Comparison of ENCODE assay signal across 10 cellular contexts in the genomic region with DNA sequence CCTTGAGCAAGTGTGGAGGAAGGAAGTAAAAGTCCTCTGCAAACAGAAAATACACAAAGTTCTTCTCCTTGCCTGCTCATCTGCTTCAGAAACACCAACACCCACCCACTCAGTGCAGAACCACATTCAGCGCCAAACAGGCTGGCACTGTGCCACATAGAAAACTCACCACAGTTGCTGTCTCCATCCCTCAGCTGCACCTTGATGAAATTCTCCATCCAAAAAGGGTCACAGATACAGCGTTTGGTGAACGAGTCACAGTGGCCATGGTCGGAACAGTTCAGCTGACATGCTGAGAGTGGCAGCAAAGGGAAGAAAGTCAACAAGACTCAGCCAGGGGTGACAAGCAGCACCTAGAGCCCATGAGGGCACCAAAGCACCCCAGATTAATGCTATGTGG.
DNase-seq lines count a peak whose midpoint lies in the region; ATAC-seq and TF ChIP-seq lines count a peak whose summit lies in the region.
"Had no signal": no experiment of that assay in that cellular context is flagged by ENCODE, and none has a peak within 500 bp of the region (broad histone marks: within the 10 kb centered on the region; RNA-seq: fewer than 3 reads in every experiment).

No MANE protein-coding gene starts in this region.

- H3K36me3 ChIP-seq in neutrophil, result peaks cover 54% of the 10 kb centered on the region

- intact Hi-C loops in activated CD4-positive, alpha-beta T cell treated with anti-CD3 and anti-CD28 coated beads, Interleukin-2, amount 10 ng/mL, durations not matched to agents 24 days and 14 days (cut with micrococcal nuclease), result loop anchor here (10.0 kb wide), 1 partner anchor 238 kb away; no protein-coding TSS in a partner anchor

- H3K36me3 Mint-ChIP-seq in activated CD4-positive, alpha-beta T cell treated with anti-CD3 and anti-CD28 coated beads, Interleukin-2, amount 10 ng/mL, durations not matched to agents 24 days and 14 days (ENCODE audit: low read depth), result peaks cover 29% of the 10 kb centered on the region
- H3K36me3 Mint-ChIP-seq in activated CD4-positive, alpha-beta T cell treated with anti-CD3 and anti-CD28 coated beads, Interleukin-2, amount 10 ng/mL, durations not matched to agents 7 days and 5 days (ENCODE audit: low read depth), result peaks cover 14% of the 10 kb centered on the region
- H3K36me3 Mint-ChIP-seq in activated naive CD8-positive, alpha-beta T cell, result peaks cover 3% of the 10 kb centered on the region
- peaks cover under 1% of the 10 kb centered on the region for H3K36me3 Mint-ChIP-seq in natural killer cell treated with Interleukin-12 subunit alpha and Interleukin-12 subunit beta and Interleukin-15 and Interleukin-18, amount 100 ng/mL, for 72 hours

- POLR2A ChIA-PET in activated CD4-positive, alpha-beta T cell treated with anti-CD3 and anti-CD28 coated beads, Interleukin-2, amount 10 ng/mL, durations not matched to agents 7 days and 5 days (lab: Charles Lee), result no interaction called here

- no peaks in the 10 kb centered on the region for H3K9me3 Mint-ChIP-seq in activated CD4-positive, alpha-beta T cell treated with anti-CD3 and anti-CD28 coated beads, Interleukin-2, amount 10 ng/mL, durations not matched to agents 24 days and 14 days
- H3K9me3 Mint-ChIP-seq in activated CD4-positive, alpha-beta T cell treated with anti-CD3 and anti-CD28 coated beads, Interleukin-2, amount 10 ng/mL, durations not matched to agents 7 days and 5 days, result no peaks in the 10 kb centered on the region
- no peaks in the 10 kb centered on the region for H3K9me3 Mint-ChIP-seq in activated naive CD8-positive, alpha-beta T cell (ENCODE audit: low read depth)
- H3K9me3 Mint-ChIP-seq in stimulated activated naive CD8-positive, alpha-beta T cell treated with anti-CD3 and anti-CD28 coated beads, Interleukin-15, amount 100 ng/mL, for 72 hours, result no peaks in the 10 kb centered on the region
- no peaks in the 10 kb centered on the region for H3K9me3 Mint-ChIP-seq in natural killer cell treated with Interleukin-12 subunit alpha and Interleukin-12 subunit beta and Interleukin-15 and Interleukin-18, amount 100 ng/mL, for 72 hours

- no peaks in the 10 kb centered on the region for H3K27me3 ChIP-seq in neutrophil

- no peak for TF ChIP-seq CTCF in neutrophil (IDR thresholded peaks at IDR 0.05)

- H3K4me3 ChIP-seq in neutrophil (ENCODE audit: low read depth in 1 of 2, low read length in 1 of 2), result peak overlapping the region; percentile 49 to 68
- H3K4me3 ChIP-seq: A549 had no signal

- peak overlapping the region; percentile 23 for H3K27ac Mint-ChIP-seq in activated CD4-positive, alpha-beta T cell treated with anti-CD3 and anti-CD28 coated beads, Interleukin-2, amount 10 ng/mL, durations not matched to agents 24 days and 14 days
- no peak overlapping the region for H3K27ac Mint-ChIP-seq in activated CD4-positive, alpha-beta T cell treated with anti-CD3 and anti-CD28 coated beads, Interleukin-2, amount 10 ng/mL, durations not matched to agents 7 days and 5 days
- H3K27ac Mint-ChIP-seq in activated naive CD8-positive, alpha-beta T cell, result peak overlapping the region; percentile 11
- H3K27ac Mint-ChIP-seq in stimulated activated naive CD8-positive, alpha-beta T cell treated with anti-CD3 and anti-CD28 coated beads, Interleukin-15, amount 100 ng/mL, for 72 hours, result peak overlapping the region in 1 of 2 donors; percentile 28
- H3K27ac Mint-ChIP-seq in natural killer cell treated with Interleukin-12 subunit alpha and Interleukin-12 subunit beta and Interleukin-15 and Interleukin-18, amount 100 ng/mL, for 72 hours, result no peak overlapping the region

- peak overlapping the region; percentile 86 for H3K27ac ChIP-seq in neutrophil
- H3K27ac ChIP-seq: A549 had no signal

- peak; percentile 82 for ATAC-seq in stimulated activated naive CD8-positive, alpha-beta T cell treated with anti-CD3 and anti-CD28 coated beads, Interleukin-15, amount 100 ng/mL, for 72 hours
- ATAC-seq in HG03565 (IDR thresholded peaks at IDR 0.05; ENCODE audit: unreplicated experiment), result no peak
- no peak for ATAC-seq in natural killer cell treated with Interleukin-12 subunit alpha and Interleukin-12 subunit beta and Interleukin-15 and Interleukin-18, amount 100 ng/mL, for 72 hours
- ATAC-seq: A549 had no signal

- H3K4me1 ChIP-seq in neutrophil (ENCODE audit: control insufficient read depth in 1 of 2, insufficient read depth in 1 of 2, low read depth in 1 of 2, low read length in 1 of 2), result peaks cover 61 to 68% of the 10 kb centered on the region in 2 experiments
- H3K4me1 ChIP-seq: A549 had no signal

- no peak for DNase-seq in activated CD4-positive, alpha-beta T cell treated with anti-CD3 and anti-CD28 coated beads, Interleukin-2, amount 10 ng/mL, durations not matched to agents 24 days and 14 days
- no peak for DNase-seq in activated CD4-positive, alpha-beta T cell treated with anti-CD3 and anti-CD28 coated beads, Interleukin-2, amount 10 ng/mL, durations not matched to agents 7 days and 5 days
- DNase-seq in stimulated activated naive CD8-positive, alpha-beta T cell treated with anti-CD3 and anti-CD28 coated beads, Interleukin-15, amount 100 ng/mL, for 72 hours, result peak; percentile 33 to 56
- DNase-seq in COR-L47 (lab: John Stamatoyannopoulos, UW), result no peak
- no peak for DNase-seq in natural killer cell treated with Interleukin-12 subunit alpha and Interleukin-12 subunit beta and Interleukin-15 and Interleukin-18, amount 100 ng/mL, for 72 hours (ENCODE audit: low spot score)
- DNase-seq: NCI-H2171 treated with DMSO at 0.1 percent for 48 hours had no signal

- peaks cover 9% of the 10 kb centered on the region for H3K4me1 Mint-ChIP-seq in activated CD4-positive, alpha-beta T cell treated with anti-CD3 and anti-CD28 coated beads, Interleukin-2, amount 10 ng/mL, durations not matched to agents 24 days and 14 days
- H3K4me1 Mint-ChIP-seq in activated CD4-positive, alpha-beta T cell treated with anti-CD3 and anti-CD28 coated beads, Interleukin-2, amount 10 ng/mL, durations not matched to agents 7 days and 5 days, result peaks cover 14% of the 10 kb centered on the region
- peaks cover 32% of the 10 kb centered on the region for H3K4me1 Mint-ChIP-seq in activated naive CD8-positive, alpha-beta T cell (ENCODE audit: low read depth)
- H3K4me1 Mint-ChIP-seq in stimulated activated naive CD8-positive, alpha-beta T cell treated with anti-CD3 and anti-CD28 coated beads, Interleukin-15, amount 100 ng/mL, for 72 hours, result peaks cover 16% of the 10 kb centered on the region
- H3K4me1 Mint-ChIP-seq in natural killer cell treated with Interleukin-12 subunit alpha and Interleukin-12 subunit beta and Interleukin-15 and Interleukin-18, amount 100 ng/mL, for 72 hours (ENCODE audit: low read depth in 2 of 2), result peaks cover 3 to 7% of the 10 kb centered on the region in 2 donors

- CTCF ChIA-PET in activated CD4-positive, alpha-beta T cell treated with anti-CD3 and anti-CD28 coated beads, Interleukin-2, amount 10 ng/mL, durations not matched to agents 7 days and 5 days (lab: Charles Lee), result interaction anchor here (1.1 to 6.8 kb wide), 4 partner anchors 8 to 122 kb away, joined by 3 to 37 read pairs (median 8); no protein-coding TSS in a partner anchor

- no peak overlapping the region for H3K4me3 Mint-ChIP-seq in activated CD4-positive, alpha-beta T cell treated with anti-CD3 and anti-CD28 coated beads, Interleukin-2, amount 10 ng/mL, durations not matched to agents 24 days and 14 days
- no peak overlapping the region for H3K4me3 Mint-ChIP-seq in activated CD4-positive, alpha-beta T cell treated with anti-CD3 and anti-CD28 coated beads, Interleukin-2, amount 10 ng/mL, durations not matched to agents 7 days and 5 days
- no peak overlapping the region for H3K4me3 Mint-ChIP-seq in activated naive CD8-positive, alpha-beta T cell
- H3K4me3 Mint-ChIP-seq in stimulated activated naive CD8-positive, alpha-beta T cell treated with anti-CD3 and anti-CD28 coated beads, Interleukin-15, amount 100 ng/mL, for 72 hours, result peak overlapping the region in 1 of 2 donors; percentile 13
- no peak overlapping the region for H3K4me3 Mint-ChIP-seq in natural killer cell treated with Interleukin-12 subunit alpha and Interleukin-12 subunit beta and Interleukin-15 and Interleukin-18, amount 100 ng/mL, for 72 hours

- H3K9me3 ChIP-seq in neutrophil, result no peaks in the 10 kb centered on the region
- H3K9me3 ChIP-seq: A549 had no signal

- no peaks in the 10 kb centered on the region for H3K27me3 Mint-ChIP-seq in activated CD4-positive, alpha-beta T cell treated with anti-CD3 and anti-CD28 coated beads, Interleukin-2, amount 10 ng/mL, durations not matched to agents 24 days and 14 days
- H3K27me3 Mint-ChIP-seq in activated CD4-positive, alpha-beta T cell treated with anti-CD3 and anti-CD28 coated beads, Interleukin-2, amount 10 ng/mL, durations not matched to agents 7 days and 5 days, result no peaks in the 10 kb centered on the region
- H3K27me3 Mint-ChIP-seq in activated naive CD8-positive, alpha-beta T cell, result no peaks in the 10 kb centered on the region
- H3K27me3 Mint-ChIP-seq in stimulated activated naive CD8-positive, alpha-beta T cell treated with anti-CD3 and anti-CD28 coated beads, Interleukin-15, amount 100 ng/mL, for 72 hours, result no peaks in the 10 kb centered on the region
- no peaks in the 10 kb centered on the region for H3K27me3 Mint-ChIP-seq in natural killer cell treated with Interleukin-12 subunit alpha and Interleukin-12 subunit beta and Interleukin-15 and Interleukin-18, amount 100 ng/mL, for 72 hours

Comparison
In these comparisons a context has a peak if more than half of its experiments do, and no peak if none do; other contexts are left out.
1. H3K27ac Mint-ChIP-seq: peak in activated CD4-positive, alpha-beta T cell treated with anti-CD3 and anti-CD28 coated beads, Interleukin-2, amount 10 ng/mL, durations not matched to agents 24 days and 14 days (single experiment) and activated naive CD8-positive, alpha-beta T cell (single experiment); none in activated CD4-positive, alpha-beta T cell treated with anti-CD3 and anti-CD28 coated beads, Interleukin-2, amount 10 ng/mL, durations not matched to agents 7 days and 5 days (single experiment) and natural killer cell treated with Interleukin-12 subunit alpha and Interleukin-12 subunit beta and Interleukin-15 and Interleukin-18, amount 100 ng/mL, for 72 hours (0 of 2).
2. DNase-seq: peak in stimulated activated naive CD8-positive, alpha-beta T cell treated with anti-CD3 and anti-CD28 coated beads, Interleukin-15, amount 100 ng/mL, for 72 hours (2 of 2); none in activated CD4-positive, alpha-beta T cell treated with anti-CD3 and anti-CD28 coated beads, Interleukin-2, amount 10 ng/mL, durations not matched to agents 24 days and 14 days (single experiment), activated CD4-positive, alpha-beta T cell treated with anti-CD3 and anti-CD28 coated beads, Interleukin-2, amount 10 ng/mL, durations not matched to agents 7 days and 5 days (single experiment), COR-L47 (single experiment) and natural killer cell treated with Interleukin-12 subunit alpha and Interleukin-12 subunit beta and Interleukin-15 and Interleukin-18, amount 100 ng/mL, for 72 hours (single experiment).